In the genomic region with DNA sequence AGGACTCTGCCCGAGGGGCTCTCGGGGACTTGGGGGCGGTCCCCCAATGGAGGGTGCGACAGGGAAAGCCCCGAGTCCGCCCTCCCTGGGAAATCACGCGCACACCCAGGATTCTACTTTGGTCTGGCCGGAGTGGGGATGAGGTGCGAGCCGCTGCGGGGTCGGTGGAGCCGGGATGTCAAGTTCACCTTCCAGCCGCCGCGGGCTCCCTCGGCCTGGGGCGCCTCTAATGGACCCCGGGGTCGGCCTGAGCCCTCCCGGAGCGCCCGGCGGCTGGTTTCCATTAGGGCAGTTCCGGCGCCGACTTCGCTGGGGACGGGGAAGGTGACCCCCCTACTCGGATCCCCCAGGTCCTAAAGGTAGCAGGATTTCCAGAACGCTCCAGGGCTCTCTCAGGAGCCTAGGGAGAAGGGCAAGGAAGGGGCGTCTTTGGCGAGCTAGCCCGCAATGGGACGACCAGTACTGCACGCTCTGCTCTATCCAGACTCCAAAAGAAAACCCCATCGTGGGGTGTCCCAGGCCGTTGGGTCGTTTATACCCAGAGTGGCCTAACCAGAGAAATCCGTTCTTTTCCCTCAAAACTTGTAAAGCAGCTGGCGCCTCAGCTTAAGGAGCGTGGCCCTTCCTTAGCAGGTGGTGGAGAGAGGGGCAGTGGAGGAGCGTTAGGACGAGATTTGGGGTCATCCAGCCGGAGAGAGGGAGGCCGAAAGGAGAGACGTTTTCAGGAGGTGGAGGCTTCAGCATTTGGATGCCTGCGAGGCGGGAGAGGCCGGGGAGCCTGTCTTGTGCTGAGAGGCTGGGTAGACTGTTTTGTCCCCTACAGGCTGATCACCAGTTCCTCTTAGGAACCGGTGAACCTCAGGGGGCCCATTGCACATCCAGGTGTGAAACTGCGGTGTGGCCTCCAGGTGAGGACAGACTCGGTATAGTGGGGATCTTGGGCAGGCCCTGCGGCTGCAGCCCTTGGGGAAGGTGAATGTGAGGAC, we compare ENCODE assay signal across 8 cellular contexts. TPM values are rescaled to one million over a fixed set of nuclear protein-coding genes. Genes with fewer than 3 reads are reported as not detected.
DNase-seq lines count a peak whose midpoint lies in the region; ATAC-seq, FAIRE-seq and TF ChIP-seq lines count a peak whose summit lies in the region.

No MANE protein-coding gene starts in this region.

- peak overlapping the region; percentile 16 for H3K27ac ChIP-seq in caudate nucleus (ENCODE audit: low read depth, low read length)
- H3K27ac ChIP-seq in right lobe of liver: no peak overlapping the region
- H3K27ac ChIP-seq in testis: peak overlapping the region in 1 of 2 donors; percentile 26

- DNase-seq in NCI-H345 (lab: John Stamatoyannopoulos, UW) (peak; percentile 17), NCI-H345 treated with DMSO at 0.1 percent for 48 hours (lab: John Stamatoyannopoulos, UW; ENCODE audit: unreplicated experiment) (no peak), caudate nucleus (lab: John Stamatoyannopoulos, UW) (no peak), right lobe of liver (peak in 1 of 3 donors; percentile 49), testis (peak; percentile 58), H54 (ENCODE audit: insufficient read length, low spot score) (no peak), mucosa of gallbladder (ENCODE audit: low spot score) (no peak), GM19240 (ENCODE audit: insufficient read length, low spot score) (no peak)

- no peak for TF ChIP-seq CTCF in right lobe of liver (IDR thresholded peaks at IDR 0.05)
- TF ChIP-seq CTCF in testis (IDR thresholded peaks at IDR 0.05): no peak

- FAIRE-seq in H54 (lab: Jason Lieb, UNC): no peak

- H3K4me1 ChIP-seq in right lobe of liver (peaks cover 0 to 19% (median 6%) of the 10 kb centered on the region in 4 donors), testis (no peaks in the 10 kb centered on the region)

- intact Hi-C loops in right lobe of liver (cut with DNase I) (no loop called here), testis (cut with DNase I; ENCODE audit: low total_unique reads) (no loop called here)

- H3K4me3 ChIP-seq in right lobe of liver: peak overlapping the region; percentile 21 to 32 (median 25)
- H3K4me3 ChIP-seq in testis: peak overlapping the region; percentile 65 to 66

- TF ChIP-seq POLR2A in right lobe of liver (IDR thresholded peaks at IDR 0.05): no peak
- no peak for TF ChIP-seq POLR2A in testis (IDR thresholded peaks at IDR 0.05)
- TF ChIP-seq POLR2A in H54 (IDR thresholded peaks at IDR 0.05; ENCODE audit: low read depth, low read length): no peak

- ATAC-seq in right lobe of liver: peak in 3 of 4 donors; percentile 18 to 20 (median 19)

- WGBS in right lobe of liver (ENCODE audit: insufficient coverage, low coverage, low lambda C conversion rate, missing lambda C conversion rate): 38% methylated on average over 27 of the region's 55 CpGs
- WGBS in testis, 2 donors: 21 to 39% methylated on average over 23 to 55 of the region's 55 CpGs

- H3K27me3 ChIP-seq in right lobe of liver: peaks cover 17 to 18% of the 10 kb centered on the region in 2 donors
- H3K27me3 ChIP-seq in testis: no peaks in the 10 kb centered on the region

- no peaks in the 10 kb centered on the region for H3K9me3 ChIP-seq in right lobe of liver
- H3K9me3 ChIP-seq in testis: no peaks in the 10 kb centered on the region

- H3K36me3 ChIP-seq in right lobe of liver: no peaks in the 10 kb centered on the region
- H3K36me3 ChIP-seq in testis (ENCODE audit: low read depth, missing control alignments): no peaks in the 10 kb centered on the region

RNA-seq across cellular contexts. Expression of gene WDR86, which starts 0.9 kb away (rescaled TPM):
- total RNA-seq in right lobe of liver (under 1 TPM in 5 of 6 experiments, not detected in 1; 0.31 to 0.74 (median 0.44) TPM), testis (10 to 100 TPM in 1 of 2 donors, 1 to 10 TPM in 1; 9.6 to 20.3 TPM), mucosa of gallbladder (2.9 TPM)
- 2.8 TPM for polyA plus RNA-seq in testis (ENCODE audit: insufficient read depth, low read depth, low replicate concordance)

RNA-seq across cellular contexts. Expression of gene CRYGN, which starts 29.2 kb away (rescaled TPM):
- total RNA-seq in right lobe of liver (not detected), testis (1 to 10 TPM in 1 of 2 donors, under 1 TPM in 1; 0.62 to 1.7 TPM), mucosa of gallbladder (0.43 TPM)
- polyA plus RNA-seq in testis (ENCODE audit: insufficient read depth, low read depth, low replicate concordance): 0.44 TPM

Comparison
In these comparisons a context has a peak if more than half of its experiments do, and no peak if none do; other contexts are left out.
1. DNase-seq: peak in NCI-H345 (single experiment) and testis (single experiment); none in NCI-H345 treated with DMSO at 0.1 percent for 48 hours (single experiment), caudate nucleus (0 of 61), H54 (single experiment), mucosa of gallbladder (single experiment) and GM19240 (single experiment).